19 cellular contexts compared by ENCODE assay signal in genomic region chr2:46039543-46040303, GRCh38.
"Had no signal": no experiment of that assay in that cellular context is flagged by ENCODE, and none has a peak within 500 bp of the region (broad histone marks: within the 10 kb centered on the region; RNA-seq: fewer than 3 reads in every experiment).

No MANE protein-coding gene starts in this region.

- H3K27me3 ChIP-seq: adrenal gland, SJCRH30 had no signal

- H3K36me3 Mint-ChIP-seq: activated naive CD4-positive, alpha-beta T cell treated with anti-CD3 and anti-CD28 coated beads, Interleukin-2, amount 10 ng/mL, durations not matched to agents 7 days and 5 days had no signal

- H3K4me1 ChIP-seq: SJCRH30 had no signal

- DNase-seq: activated CD4-positive, alpha-beta T cell treated with anti-CD3 and anti-CD28 coated beads, Interleukin-2, amount 50 U/mL, for 4 hours; activated CD8-positive, alpha-beta memory T cell treated with anti-CD3 and anti-CD28 coated beads, Interleukin-2, amount 50 U/mL, for 4 hours; activated naive CD4-positive, alpha-beta T cell treated with anti-CD3 and anti-CD28 coated beads, Interleukin-2, amount 10 ng/mL, durations not matched to agents 7 days and 5 days; cortex of kidney; effector memory CD4-positive, alpha-beta T cell; immature natural killer cell; left colon; right cardiac atrium; SJCRH30; stimulated activated CD4-positive, alpha-beta T cell treated with anti-CD3 and anti-CD28 coated beads, Interleukin-1b, Interleukin-23, amount 100 ng/mL, for 48 hours; stimulated activated naive B cell treated with anti-CD40 and anti-IgM and Interleukin-4, amounts not matched to agents 10 μg/mL and 1 μg/mL and 100 μg/mL, for 72 hours; SW 1271 had no signal

- H3K36me3 ChIP-seq: adrenal gland, SJCRH30 had no signal

- H3K9me3 Mint-ChIP-seq: activated naive CD4-positive, alpha-beta T cell treated with anti-CD3 and anti-CD28 coated beads, Interleukin-2, amount 10 ng/mL, durations not matched to agents 7 days and 5 days; activated T-helper 1 cell treated with anti-CD3 and anti-CD28 coated beads, Interleukin-12 subunit alpha, Interleukin-12 subunit beta, Interleukin-2, Interleukin-4 antibody, amounts not matched to agents 30 ng/mL and 10 ng/mL and 1 ng/mL, durations not matched to agents 14 hours and 24 hours and 36 hours; central memory CD8-positive, alpha-beta T cell; immature natural killer cell; stimulated activated naive B cell treated with anti-CD40 and anti-IgM and Interleukin-4, amounts not matched to agents 10 μg/mL and 1 μg/mL and 100 μg/mL, for 72 hours; T-helper 2 cell treated with Interferon-gamma antibody and Interleukin-4, amounts not matched to agents 5 μg/mL and 100 μg/mL, for 36 hours had no signal

- H3K4me1 Mint-ChIP-seq: activated naive CD4-positive, alpha-beta T cell treated with anti-CD3 and anti-CD28 coated beads, Interleukin-2, amount 10 ng/mL, durations not matched to agents 7 days and 5 days; central memory CD8-positive, alpha-beta T cell; immature natural killer cell; stimulated activated naive B cell treated with anti-CD40 and anti-IgM and Interleukin-4, amounts not matched to agents 10 μg/mL and 1 μg/mL and 100 μg/mL, for 72 hours had no signal

- ATAC-seq: activated CD4-positive, CD25-positive, alpha-beta regulatory T cell treated with anti-CD3 and anti-CD28 coated beads, Interleukin-2, amount 50 U/mL, for 24 hours; right cardiac atrium; stimulated activated naive B cell treated with anti-CD40 and anti-IgM and Interleukin-4, amounts not matched to agents 10 μg/mL and 1 μg/mL and 100 μg/mL, for 72 hours had no signal

- H3K27ac ChIP-seq: epithelial cell of prostate, SJCRH30 had no signal

- H3K27ac Mint-ChIP-seq: activated naive CD4-positive, alpha-beta T cell treated with anti-CD3 and anti-CD28 coated beads, Interleukin-2, amount 10 ng/mL, durations not matched to agents 7 days and 5 days; activated T-helper 1 cell treated with anti-CD3 and anti-CD28 coated beads, Interleukin-12 subunit alpha, Interleukin-12 subunit beta, Interleukin-2, Interleukin-4 antibody, amounts not matched to agents 30 ng/mL and 10 ng/mL and 1 ng/mL, durations not matched to agents 14 hours and 24 hours and 36 hours; stimulated activated naive B cell treated with anti-CD40 and anti-IgM and Interleukin-4, amounts not matched to agents 10 μg/mL and 1 μg/mL and 100 μg/mL, for 72 hours; T-helper 2 cell treated with Interferon-gamma antibody and Interleukin-4, amounts not matched to agents 5 μg/mL and 100 μg/mL, for 36 hours; type B pancreatic cell had no signal

- H3K4me3 ChIP-seq: adrenal gland, SJCRH30 had no signal

- H3K9me3 ChIP-seq: adrenal gland, SJCRH30 had no signal

- H3K27me3 Mint-ChIP-seq: activated naive CD4-positive, alpha-beta T cell treated with anti-CD3 and anti-CD28 coated beads, Interleukin-2, amount 10 ng/mL, durations not matched to agents 7 days and 5 days; central memory CD8-positive, alpha-beta T cell; stimulated activated naive B cell treated with anti-CD40 and anti-IgM and Interleukin-4, amounts not matched to agents 10 μg/mL and 1 μg/mL and 100 μg/mL, for 72 hours; type B pancreatic cell had no signal

- H3K4me3 Mint-ChIP-seq: activated naive CD4-positive, alpha-beta T cell treated with anti-CD3 and anti-CD28 coated beads, Interleukin-2, amount 10 ng/mL, durations not matched to agents 7 days and 5 days; activated T-helper 1 cell treated with anti-CD3 and anti-CD28 coated beads, Interleukin-12 subunit alpha, Interleukin-12 subunit beta, Interleukin-2, Interleukin-4 antibody, amounts not matched to agents 30 ng/mL and 10 ng/mL and 1 ng/mL, durations not matched to agents 14 hours and 24 hours and 36 hours; central memory CD8-positive, alpha-beta T cell; immature natural killer cell; stimulated activated naive B cell treated with anti-CD40 and anti-IgM and Interleukin-4, amounts not matched to agents 10 μg/mL and 1 μg/mL and 100 μg/mL, for 72 hours; T-helper 2 cell treated with Interferon-gamma antibody and Interleukin-4, amounts not matched to agents 5 μg/mL and 100 μg/mL, for 36 hours; type B pancreatic cell had no signal
